ENCODE assay signal across 10 cellular contexts in genomic region chr15:58462547-58462946, GRCh38. TPM values are rescaled to one million over a fixed set of nuclear protein-coding genes. Genes with fewer than 3 reads are reported as not detected.
A peak's percentile ranks its signal among the peaks of the same experiment; 100 is the strongest.
DNase-seq lines count a peak whose midpoint lies in the region; ATAC-seq and TF ChIP-seq lines count a peak whose summit lies in the region.
"Had no signal": no experiment of that assay in that cellular context is flagged by ENCODE, and none has a peak within 500 bp of the region (broad histone marks: within the 10 kb centered on the region; RNA-seq: fewer than 3 reads in every experiment).

No MANE protein-coding gene starts in this region.

- no peaks in the 10 kb centered on the region for H3K9me3 ChIP-seq in trophoblast cell (ENCODE audit: insufficient read depth, low read depth, low read length)
- H3K9me3 ChIP-seq: psoas muscle had no signal

- WGBS in trophoblast cell (ENCODE audit: extremely low coverage, insufficient coverage, insufficient read length), result no CpG with 5 or more reads among the region's 4 CpGs

- no peak overlapping the region for H2AFZ ChIP-seq in trophoblast cell (ENCODE audit: insufficient read depth, low read length, poor library complexity)

- H3K9ac ChIP-seq in trophoblast cell (ENCODE audit: low read length), result no peak overlapping the region

- H2BK5ac ChIP-seq in trophoblast cell (ENCODE audit: low read depth, low read length, poor library complexity), result no peak overlapping the region

- H3K4me2 ChIP-seq in trophoblast cell (ENCODE audit: low read length), result no peak overlapping the region

- H3K79me1 ChIP-seq in trophoblast cell (ENCODE audit: low read length), result peaks cover 7% of the 10 kb centered on the region

- no peaks in the 10 kb centered on the region for H3K27me3 ChIP-seq in trophoblast cell (ENCODE audit: insufficient read depth, low read length)

- no peak overlapping the region for H2AK5ac ChIP-seq in trophoblast cell (ENCODE audit: low read length)

- no peak for TF ChIP-seq CTCF in epithelial cell of esophagus (IDR thresholded peaks at IDR 0.05; ENCODE audit: insufficient read depth, low read depth, low read length, missing control alignments)

- peaks cover 2 to 7% of the 10 kb centered on the region in 2 experiments for H3K4me1 ChIP-seq in trophoblast cell (ENCODE audit: control insufficient read depth in 1 of 2, insufficient read depth in 2 of 2, low read length in 2 of 2)

- H3K23ac ChIP-seq in trophoblast cell (ENCODE audit: low read length), result no peak overlapping the region

- H4K12ac ChIP-seq in trophoblast cell (ENCODE audit: low read depth, low read length), result no peak overlapping the region

- no peak overlapping the region for H3K14ac ChIP-seq in trophoblast cell (ENCODE audit: low read length)

- peak; percentile 80 for DNase-seq in HT-29 (ENCODE audit: low spot score)
- peak; percentile 38 for DNase-seq in NCI-H774 (lab: John Stamatoyannopoulos, UW)
- DNase-seq in epithelial cell of esophagus (ENCODE audit: low read depth), result peak; percentile 88
- peak; percentile 41 to 62 for DNase-seq in trophoblast cell
- no peak for DNase-seq in UCSD-AML1 (lab: John Stamatoyannopoulos, UW; ENCODE audit: unreplicated experiment)
- no peak for DNase-seq in dedifferentiated amniotic fluid mesenchymal stem cell (ENCODE audit: extremely low spot score)
- DNase-seq: NCI-H446 treated with DMSO at 0.1 percent for 48 hours, psoas muscle had no signal

- H4K8ac ChIP-seq in trophoblast cell (ENCODE audit: low read depth, low read length), result no peak overlapping the region

- ATAC-seq in GM19324 (IDR thresholded peaks at IDR 0.05; ENCODE audit: low FRiP score, unreplicated experiment), result no peak

- H3K36me3 ChIP-seq in trophoblast cell (ENCODE audit: control insufficient read depth in 1 of 2, insufficient read depth in 2 of 2, low read length in 2 of 2), result no peaks in the 10 kb centered on the region

- H3K4me3 ChIP-seq in epithelial cell of esophagus (ENCODE audit: low read length), result no peak overlapping the region
- no peak overlapping the region for H3K4me3 ChIP-seq in trophoblast cell (ENCODE audit: low read depth, low read length)
- H3K4me3 ChIP-seq: psoas muscle had no signal

- no peak overlapping the region for H4K91ac ChIP-seq in trophoblast cell (ENCODE audit: low read depth, low read length)

- no peaks in the 10 kb centered on the region for H3K79me2 ChIP-seq in trophoblast cell (ENCODE audit: control insufficient read depth, insufficient read depth, low read length, poor library complexity)

- no peak overlapping the region for H2BK120ac ChIP-seq in trophoblast cell (ENCODE audit: insufficient read depth, low read length, poor library complexity)

- H3K4ac ChIP-seq in trophoblast cell (ENCODE audit: low read depth, low read length), result no peak overlapping the region

- no peak overlapping the region for H3K27ac ChIP-seq in trophoblast cell (ENCODE audit: low read depth, low read length)
- H3K27ac ChIP-seq: psoas muscle had no signal

- H3K18ac ChIP-seq in trophoblast cell (ENCODE audit: low read length), result no peak overlapping the region

- no peak overlapping the region for H2BK12ac ChIP-seq in trophoblast cell (ENCODE audit: low read length)

RNA-seq across cellular contexts. Expression of gene LIPC, which starts 30.8 kb away (rescaled TPM):
- total RNA-seq in HT-29 (2014; rRNA removed; shearing (Covaris generic)), result not detected in 2 replicates
- polyA plus RNA-seq in trophoblast cell (2013), result 0.05 and 0.07 TPM in 2 replicates
- total RNA-seq: H1, psoas muscle had no signal
- polyA plus RNA-seq: H1 had no signal

Comparison
In these comparisons a context has a peak if more than half of its experiments do, and no peak if none do; other contexts are left out.
1. DNase-seq: peak in HT-29 (single experiment), NCI-H774 (single experiment), epithelial cell of esophagus (single experiment) and trophoblast cell (2 of 2); none in UCSD-AML1 (single experiment) and dedifferentiated amniotic fluid mesenchymal stem cell (single experiment).